ENCODE assay signal across 1 cellular context in the genomic region with DNA sequence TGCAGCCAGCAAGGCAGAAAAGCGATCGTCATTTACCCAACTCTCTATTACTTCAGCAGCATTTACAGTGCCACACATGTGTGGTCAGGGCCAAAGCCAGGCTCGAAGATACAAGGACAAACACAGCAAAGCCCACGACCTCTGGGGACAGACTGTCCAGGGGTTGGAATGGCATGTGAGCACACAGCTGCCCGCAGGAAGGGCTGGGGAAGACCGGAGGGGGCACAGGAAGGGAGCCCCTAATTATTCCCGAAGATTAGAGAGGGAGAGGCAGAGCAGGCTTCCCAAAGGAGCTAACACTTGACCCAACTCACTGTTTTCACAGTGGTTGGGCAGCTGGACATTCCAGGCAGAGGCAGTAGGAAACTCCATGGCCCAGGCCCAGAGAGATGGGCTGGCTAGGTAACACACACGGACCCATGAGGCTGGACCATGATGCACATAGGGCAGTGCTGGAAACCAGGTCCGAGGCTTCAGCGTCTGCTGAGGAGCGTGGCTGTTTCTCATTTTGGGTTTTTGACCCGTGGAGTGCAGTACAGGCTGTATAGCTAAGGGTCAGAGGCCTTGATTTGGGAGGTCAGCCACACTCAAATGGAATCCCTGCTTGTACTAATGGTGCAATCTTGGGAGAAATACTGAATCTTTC.
TF ChIP-seq lines count a peak whose summit lies in the region.

No MANE protein-coding gene starts in this region.

TF ChIP-seq in GM23338, 12 proteins besides CTCF, POLR2A, EP300 and RAD21 (continued from another document):
- TF ChIP-seq, protein P1, sequence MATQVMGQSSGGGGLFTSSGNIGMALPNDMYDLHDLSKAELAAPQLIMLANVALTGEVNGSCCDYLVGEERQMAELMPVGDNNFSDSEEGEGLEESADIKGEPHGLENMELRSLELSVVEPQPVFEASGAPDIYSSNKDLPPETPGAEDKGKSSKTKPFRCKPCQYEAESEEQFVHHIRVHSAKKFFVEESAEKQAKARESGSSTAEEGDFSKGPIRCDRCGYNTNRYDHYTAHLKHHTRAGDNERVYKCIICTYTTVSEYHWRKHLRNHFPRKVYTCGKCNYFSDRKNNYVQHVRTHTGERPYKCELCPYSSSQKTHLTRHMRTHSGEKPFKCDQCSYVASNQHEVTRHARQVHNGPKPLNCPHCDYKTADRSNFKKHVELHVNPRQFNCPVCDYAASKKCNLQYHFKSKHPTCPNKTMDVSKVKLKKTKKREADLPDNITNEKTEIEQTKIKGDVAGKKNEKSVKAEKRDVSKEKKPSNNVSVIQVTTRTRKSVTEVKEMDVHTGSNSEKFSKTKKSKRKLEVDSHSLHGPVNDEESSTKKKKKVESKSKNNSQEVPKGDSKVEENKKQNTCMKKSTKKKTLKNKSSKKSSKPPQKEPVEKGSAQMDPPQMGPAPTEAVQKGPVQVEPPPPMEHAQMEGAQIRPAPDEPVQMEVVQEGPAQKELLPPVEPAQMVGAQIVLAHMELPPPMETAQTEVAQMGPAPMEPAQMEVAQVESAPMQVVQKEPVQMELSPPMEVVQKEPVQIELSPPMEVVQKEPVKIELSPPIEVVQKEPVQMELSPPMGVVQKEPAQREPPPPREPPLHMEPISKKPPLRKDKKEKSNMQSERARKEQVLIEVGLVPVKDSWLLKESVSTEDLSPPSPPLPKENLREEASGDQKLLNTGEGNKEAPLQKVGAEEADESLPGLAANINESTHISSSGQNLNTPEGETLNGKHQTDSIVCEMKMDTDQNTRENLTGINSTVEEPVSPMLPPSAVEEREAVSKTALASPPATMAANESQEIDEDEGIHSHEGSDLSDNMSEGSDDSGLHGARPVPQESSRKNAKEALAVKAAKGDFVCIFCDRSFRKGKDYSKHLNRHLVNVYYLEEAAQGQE (IDR thresholded peaks at IDR 0.05; ENCODE audit: unreplicated experiment), result no peak
- TF ChIP-seq ZNF114 (CRISPR knock-in tag; IDR thresholded peaks at IDR 0.05) (no peak), ZNF331 (CRISPR knock-in tag; IDR thresholded peaks at IDR 0.05; ENCODE audit: low read depth) (no peak), JUNB (IDR thresholded peaks at IDR 0.05; ENCODE audit: unreplicated experiment) (no peak), CREB1 (CRISPR knock-in tag; IDR thresholded peaks at IDR 0.05; ENCODE audit: low read depth) (no peak), NANOG (IDR thresholded peaks at IDR 0.05; ENCODE audit: borderline replicate concordance) (no peak), EZH2 (IDR thresholded peaks at IDR 0.05; ENCODE audit: low read depth, unreplicated experiment) (no peak), STAT1 (IDR thresholded peaks at IDR 0.05; ENCODE audit: unreplicated experiment) (no peak)
- TF ChIP-seq, protein P2, sequence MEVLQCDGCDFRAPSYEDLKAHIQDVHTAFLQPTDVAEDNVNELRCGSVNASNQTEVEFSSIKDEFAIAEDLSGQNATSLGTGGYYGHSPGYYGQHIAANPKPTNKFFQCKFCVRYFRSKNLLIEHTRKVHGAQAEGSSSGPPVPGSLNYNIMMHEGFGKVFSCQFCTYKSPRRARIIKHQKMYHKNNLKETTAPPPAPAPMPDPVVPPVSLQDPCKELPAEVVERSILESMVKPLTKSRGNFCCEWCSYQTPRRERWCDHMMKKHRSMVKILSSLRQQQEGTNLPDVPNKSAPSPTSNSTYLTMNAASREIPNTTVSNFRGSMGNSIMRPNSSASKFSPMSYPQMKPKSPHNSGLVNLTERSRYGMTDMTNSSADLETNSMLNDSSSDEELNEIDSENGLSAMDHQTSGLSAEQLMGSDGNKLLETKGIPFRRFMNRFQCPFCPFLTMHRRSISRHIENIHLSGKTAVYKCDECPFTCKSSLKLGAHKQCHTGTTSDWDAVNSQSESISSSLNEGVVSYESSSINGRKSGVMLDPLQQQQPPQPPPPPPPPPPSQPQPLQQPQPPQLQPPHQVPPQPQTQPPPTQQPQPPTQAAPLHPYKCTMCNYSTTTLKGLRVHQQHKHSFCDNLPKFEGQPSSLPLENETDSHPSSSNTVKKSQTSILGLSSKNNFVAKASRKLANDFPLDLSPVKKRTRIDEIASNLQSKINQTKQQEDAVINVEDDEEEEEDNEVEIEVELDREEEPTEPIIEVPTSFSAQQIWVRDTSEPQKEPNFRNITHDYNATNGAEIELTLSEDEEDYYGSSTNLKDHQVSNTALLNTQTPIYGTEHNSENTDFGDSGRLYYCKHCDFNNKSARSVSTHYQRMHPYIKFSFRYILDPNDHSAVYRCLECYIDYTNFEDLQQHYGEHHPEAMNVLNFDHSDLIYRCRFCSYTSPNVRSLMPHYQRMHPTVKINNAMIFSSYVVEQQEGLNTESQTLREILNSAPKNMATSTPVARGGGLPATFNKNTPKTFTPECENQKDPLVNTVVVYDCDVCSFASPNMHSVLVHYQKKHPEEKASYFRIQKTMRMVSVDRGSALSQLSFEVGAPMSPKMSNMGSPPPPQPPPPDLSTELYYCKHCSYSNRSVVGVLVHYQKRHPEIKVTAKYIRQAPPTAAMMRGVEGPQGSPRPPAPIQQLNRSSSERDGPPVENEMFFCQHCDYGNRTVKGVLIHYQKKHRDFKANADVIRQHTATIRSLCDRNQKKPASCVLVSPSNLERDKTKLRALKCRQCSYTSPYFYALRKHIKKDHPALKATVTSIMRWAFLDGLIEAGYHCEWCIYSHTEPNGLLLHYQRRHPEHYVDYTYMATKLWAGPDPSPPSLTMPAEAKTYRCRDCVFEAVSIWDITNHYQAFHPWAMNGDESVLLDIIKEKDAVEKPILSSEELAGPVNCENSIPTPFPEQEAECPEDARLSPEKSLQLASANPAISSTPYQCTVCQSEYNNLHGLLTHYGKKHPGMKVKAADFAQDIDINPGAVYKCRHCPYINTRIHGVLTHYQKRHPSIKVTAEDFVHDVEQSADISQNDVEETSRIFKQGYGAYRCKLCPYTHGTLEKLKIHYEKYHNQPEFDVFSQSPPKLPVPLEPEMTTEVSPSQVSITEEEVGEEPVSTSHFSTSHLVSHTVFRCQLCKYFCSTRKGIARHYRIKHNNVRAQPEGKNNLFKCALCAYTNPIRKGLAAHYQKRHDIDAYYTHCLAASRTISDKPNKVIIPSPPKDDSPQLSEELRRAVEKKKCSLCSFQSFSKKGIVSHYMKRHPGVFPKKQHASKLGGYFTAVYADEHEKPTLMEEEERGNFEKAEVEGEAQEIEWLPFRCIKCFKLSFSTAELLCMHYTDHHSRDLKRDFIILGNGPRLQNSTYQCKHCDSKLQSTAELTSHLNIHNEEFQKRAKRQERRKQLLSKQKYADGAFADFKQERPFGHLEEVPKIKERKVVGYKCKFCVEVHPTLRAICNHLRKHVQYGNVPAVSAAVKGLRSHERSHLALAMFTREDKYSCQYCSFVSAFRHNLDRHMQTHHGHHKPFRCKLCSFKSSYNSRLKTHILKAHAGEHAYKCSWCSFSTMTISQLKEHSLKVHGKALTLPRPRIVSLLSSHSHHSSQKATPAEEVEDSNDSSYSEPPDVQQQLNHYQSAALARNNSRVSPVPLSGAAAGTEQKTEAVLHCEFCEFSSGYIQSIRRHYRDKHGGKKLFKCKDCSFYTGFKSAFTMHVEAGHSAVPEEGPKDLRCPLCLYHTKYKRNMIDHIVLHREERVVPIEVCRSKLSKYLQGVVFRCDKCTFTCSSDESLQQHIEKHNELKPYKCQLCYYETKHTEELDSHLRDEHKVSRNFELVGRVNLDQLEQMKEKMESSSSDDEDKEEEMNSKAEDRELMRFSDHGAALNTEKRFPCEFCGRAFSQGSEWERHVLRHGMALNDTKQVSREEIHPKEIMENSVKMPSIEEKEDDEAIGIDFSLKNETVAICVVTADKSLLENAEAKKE (CRISPR knock-in tag; IDR thresholded peaks at IDR 0.05), result no peak
- TF ChIP-seq, protein P3, sequence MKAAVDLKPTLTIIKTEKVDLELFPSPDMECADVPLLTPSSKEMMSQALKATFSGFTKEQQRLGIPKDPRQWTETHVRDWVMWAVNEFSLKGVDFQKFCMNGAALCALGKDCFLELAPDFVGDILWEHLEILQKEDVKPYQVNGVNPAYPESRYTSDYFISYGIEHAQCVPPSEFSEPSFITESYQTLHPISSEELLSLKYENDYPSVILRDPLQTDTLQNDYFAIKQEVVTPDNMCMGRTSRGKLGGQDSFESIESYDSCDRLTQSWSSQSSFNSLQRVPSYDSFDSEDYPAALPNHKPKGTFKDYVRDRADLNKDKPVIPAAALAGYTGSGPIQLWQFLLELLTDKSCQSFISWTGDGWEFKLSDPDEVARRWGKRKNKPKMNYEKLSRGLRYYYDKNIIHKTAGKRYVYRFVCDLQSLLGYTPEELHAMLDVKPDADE (IDR thresholded peaks at IDR 0.05), result no peak
